Comparison of ENCODE assay signal across 13 cellular contexts in the genomic region with DNA sequence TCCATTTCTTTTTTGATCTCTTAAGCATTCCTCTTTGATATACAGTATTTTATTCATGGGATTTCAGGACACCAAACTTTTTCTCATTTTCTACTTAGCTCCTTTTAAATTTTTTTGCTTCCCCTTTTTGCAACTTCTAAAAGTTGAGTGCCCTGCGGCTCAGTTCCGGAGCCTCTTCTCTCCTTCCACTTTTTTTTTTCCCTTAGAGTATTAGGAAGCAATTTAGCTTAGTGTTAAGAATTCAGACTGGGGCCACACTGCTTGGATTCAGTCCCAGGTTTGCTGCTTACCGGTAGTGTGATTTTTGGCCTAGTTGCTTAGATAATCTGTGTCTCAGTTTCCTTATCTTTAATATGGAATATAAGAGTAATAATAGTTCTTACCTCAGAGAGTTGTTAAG. TPM values are rescaled to one million over a fixed set of nuclear protein-coding genes. Genes with fewer than 3 reads are reported as not detected.
DNase-seq lines count a peak whose midpoint lies in the region; ATAC-seq and TF ChIP-seq lines count a peak whose summit lies in the region.
"Had no signal": no experiment of that assay in that cellular context is flagged by ENCODE, and none has a peak within 500 bp of the region (broad histone marks: within the 10 kb centered on the region; RNA-seq: fewer than 3 reads in every experiment).

No MANE protein-coding gene starts in this region.

- peak overlapping the region; percentile 50 for H3K4me3 Mint-ChIP-seq in T-helper 17 cell

- H3K27ac Mint-ChIP-seq in T-helper 17 cell: peak overlapping the region; percentile 90

- peaks cover 50% of the 10 kb centered on the region for H3K4me1 Mint-ChIP-seq in T-helper 17 cell

- H3K4me1 ChIP-seq in heart left ventricle: peaks cover 0 to 78% (median 63%) of the 10 kb centered on the region in 12 donors
- peaks cover 2% of the 10 kb centered on the region for H3K4me1 ChIP-seq in right cardiac atrium (ENCODE audit: control insufficient read depth, insufficient read depth, low read length)
- peaks cover 20% of the 10 kb centered on the region for H3K4me1 ChIP-seq in thymus (ENCODE audit: control insufficient read depth, insufficient read depth, low read length)

- H3K27me3 Mint-ChIP-seq in T-helper 17 cell: no peaks in the 10 kb centered on the region

- H3K4me3 ChIP-seq in heart left ventricle (peak overlapping the region in 8 of 12 donors; percentile 6 to 95 (median 48)), right cardiac atrium (ENCODE audit: low read length) (no peak overlapping the region), thymus (ENCODE audit: low read length) (peak overlapping the region; percentile 14)
- H3K4me3 ChIP-seq: BLaER1, body of pancreas had no signal

- H3K27ac ChIP-seq in heart left ventricle (peak overlapping the region in 10 of 12 donors; percentile 30 to 99 (median 88)), right cardiac atrium (ENCODE audit: low read length) (no peak overlapping the region), thymus (ENCODE audit: low read depth) (no peak overlapping the region)
- H3K27ac ChIP-seq: BLaER1, body of pancreas had no signal

- H3K9me3 ChIP-seq in heart left ventricle: no peaks in the 10 kb centered on the region
- no peaks in the 10 kb centered on the region for H3K9me3 ChIP-seq in T-helper 17 cell (ENCODE audit: control insufficient read depth, low read length, poor library complexity, severe bottlenecking)
- no peaks in the 10 kb centered on the region for H3K9me3 ChIP-seq in right cardiac atrium (ENCODE audit: control insufficient read depth, low read length)
- H3K9me3 ChIP-seq in thymus (ENCODE audit: control insufficient read depth): no peaks in the 10 kb centered on the region
- H3K9me3 ChIP-seq: body of pancreas had no signal

- DNase-seq in heart left ventricle (peak in 3 of 5 donors; percentile 30 to 41 (median 34)), Right ventricle myocardium inferior (ENCODE audit: missing footprints) (no peak), T-helper 17 cell (no peak), right cardiac atrium (peak in 2 of 3 donors; percentile 39 to 56), activated gamma-delta T cell treated with Interleukin-2 at 50 U/mL for 16 hours (no peak)
- DNase-seq: IMR-90; RPMI8226; stimulated activated CD4-positive, alpha-beta T cell treated with anti-CD3 and anti-CD28 coated beads, Interleukin-1b, Interleukin-23, amount 100 ng/mL, for 48 hours had no signal

- no peak for TF ChIP-seq CTCF in heart left ventricle (IDR thresholded peaks at IDR 0.05)

- intact Hi-C loops in heart left ventricle (cut with DNase I) (loop anchor here in 1 of 10 donors (10.0 kb wide), 1 partner anchor 57 kb away; no protein-coding TSS in a partner anchor), Right ventricle myocardium inferior (cut with DNase I) (loop anchor here (5.0 kb wide), 1 partner anchor 35 kb away; no protein-coding TSS in a partner anchor), right cardiac atrium (cut with DNase I) (no loop called here)

- H3K27me3 ChIP-seq in heart left ventricle (no peaks in the 10 kb centered on the region), right cardiac atrium (ENCODE audit: control insufficient read depth, insufficient read depth) (no peaks in the 10 kb centered on the region), thymus (ENCODE audit: control insufficient read depth, insufficient read depth) (no peaks in the 10 kb centered on the region)
- H3K27me3 ChIP-seq: BLaER1, body of pancreas had no signal

- WGBS in heart left ventricle, 4 donors: 34 to 42% (median 37%) methylated on average over 3 of the region's 3 CpGs
- 32% methylated on average over 3 of the region's 3 CpGs for WGBS in right cardiac atrium
- 15% methylated on average over 3 of the region's 3 CpGs for WGBS in thymus

- no peak for TF ChIP-seq POLR2A in heart left ventricle (IDR thresholded peaks at IDR 0.05)

- no peaks in the 10 kb centered on the region for H3K36me3 ChIP-seq in heart left ventricle
- no peaks in the 10 kb centered on the region for H3K36me3 ChIP-seq in thymus (ENCODE audit: control insufficient read depth, insufficient read depth)

- ATAC-seq in heart left ventricle (no peak), Right ventricle myocardium inferior (no peak), T-helper 17 cell (no peak), right cardiac atrium (peak in 1 of 2 donors; percentile 15), GM21825 (IDR thresholded peaks at IDR 0.05; ENCODE audit: unreplicated experiment) (no peak), HG03432 (IDR thresholded peaks at IDR 0.05; ENCODE audit: unreplicated experiment) (no peak)
- ATAC-seq: body of pancreas had no signal

- peaks cover 2% of the 10 kb centered on the region for H3K36me3 Mint-ChIP-seq in T-helper 17 cell (ENCODE audit: low read depth)

RNA-seq across cellular contexts. Expression of gene STAM, which starts 3.4 kb away (rescaled TPM):
- 10 to 100 TPM; 26.5 to 40.0 (median 32.9) TPM for total RNA-seq in heart left ventricle
- polyA plus RNA-seq in heart left ventricle: 10 to 100 TPM; 10.9 to 23.1 TPM
- 19.4 TPM for total RNA-seq in Right ventricle myocardium inferior
- 10 to 100 TPM; 55.9 to 65.8 TPM for total RNA-seq in T-helper 17 cell
- total RNA-seq in right cardiac atrium: 10 to 100 TPM; 25.2 to 37.9 (median 35.5) TPM
- 16.8 TPM for polyA plus RNA-seq in right cardiac atrium
- polyA plus RNA-seq in thymus: 19.8 TPM

RNA-seq across cellular contexts. Expression of gene HACD1, which starts 30.1 kb away (rescaled TPM):
- total RNA-seq in heart left ventricle: 100 to 1,000 TPM in 8 of 9 donors, 10 to 100 TPM in 1; 98.6 to 291 (median 155) TPM
- polyA plus RNA-seq in heart left ventricle: 100 to 1,000 TPM in 1 of 2 donors, 10 to 100 TPM in 1; 80.0 to 161 TPM
- total RNA-seq in Right ventricle myocardium inferior: 157 TPM
- total RNA-seq in T-helper 17 cell: 1 to 10 TPM in 1 of 2 donors, under 1 TPM in 1; 0.44 to 3.7 TPM
- 100 to 1,000 TPM; 107 to 165 (median 160) TPM for total RNA-seq in right cardiac atrium
- polyA plus RNA-seq in right cardiac atrium: 113 TPM
- polyA plus RNA-seq in thymus: 11.6 TPM

Comparison
In these comparisons a context has a peak if more than half of its experiments do, and no peak if none do; other contexts are left out.
1. DNase-seq: peak in heart left ventricle (3 of 5) and right cardiac atrium (2 of 3); none in Right ventricle myocardium inferior (single experiment), T-helper 17 cell (0 of 3) and activated gamma-delta T cell treated with Interleukin-2 at 50 U/mL for 16 hours (single experiment).
2. H3K27ac ChIP-seq: peak in heart left ventricle (10 of 12); none in right cardiac atrium (single experiment) and thymus (single experiment).
3. RNA of gene HACD1, which starts 30.1 kb away (total RNA-seq): 107 to 165 TPM in right cardiac atrium, 157 TPM in Right ventricle myocardium inferior (single experiment) and 98.6 to 291 TPM in heart left ventricle; 0.44 to 3.7 TPM in T-helper 17 cell; every median in the first group is over 10 times any median in the second.